In genomic region chr14:81533536-81534343, GRCh38 we compare ENCODE assay signal across 8 cellular contexts. TPM values are rescaled to one million over a fixed set of nuclear protein-coding genes. Genes with fewer than 3 reads are reported as not detected.
DNase-seq lines count a peak whose midpoint lies in the region; ATAC-seq and TF ChIP-seq lines count a peak whose summit lies in the region.

SEL1L (minus strand) TSS chr14:81533853; CDS start chr14:81533744, 109 bp downstream.

- CTCF ChIA-PET in Panc1 (lab: Charles Lee), result no interaction called here

- BruUV-seq in Panc1 (replicated peaks; lab: Mats Ljungman, UMichigan), result no TSS peak

- H3K9me3 ChIP-seq in Panc1 (ENCODE audit: control insufficient read depth, insufficient read depth, low read depth, low read length), result no peaks in the 10 kb centered on the region
- H3K9me3 ChIP-seq in esophagus (ENCODE audit: control insufficient read depth in 2 of 2, insufficient read depth in 1 of 2, low read depth in 1 of 2, low read length in 1 of 2), result no peaks in the 10 kb centered on the region
- no peaks in the 10 kb centered on the region for H3K9me3 ChIP-seq in mucosa of stomach (ENCODE audit: control insufficient read depth, low read length)

- H3K27ac ChIP-seq in Panc1 (ENCODE audit: low read length), result peak within 1 kb of the TSS; percentile 74
- H3K27ac ChIP-seq in esophagus (ENCODE audit: low read depth in 2 of 2, low read length in 1 of 2), result peak within 1 kb of the TSS; percentile 14 to 65

- TF ChIP-seq CTCF in Panc1 (IDR thresholded peaks at IDR 0.05), result no peak

- H3K27me3 Mint-ChIP-seq in activated T-cell treated with anti-CD3 and anti-CD28 coated beads, Interleukin-2, amount 50 U/mL, for 4 hours (ENCODE audit: low read depth), result peaks cover 2% of the 10 kb centered on the region

- H3K4me3 ChIP-seq in Panc1 (ENCODE audit: low read depth in 2 of 2, low read length in 2 of 2) (peak within 1 kb of the TSS; percentile 93 to 95), esophagus (ENCODE audit: low read depth in 1 of 2, low read length in 2 of 2) (peak within 1 kb of the TSS; percentile 85 to 98), mucosa of stomach (ENCODE audit: low read length) (peak within 1 kb of the TSS; percentile 83)

- in situ Hi-C loops in Panc1 (cut with HindIII; ENCODE audit: low pct_unique_long_range_greater_than_20kb, low sequenced_read_pairs), result no loop called here

- DNase-seq in DMS53 (lab: John Stamatoyannopoulos, UW), result peak; percentile 99
- DNase-seq in KG1 (lab: John Stamatoyannopoulos, UW), result peak; percentile 97
- DNase-seq in Panc1 (ENCODE audit: low read depth, low spot score), result peak; percentile 96
- DNase-seq in activated T-cell treated with anti-CD3 and anti-CD28 coated beads, Interleukin-2, amount 50 U/mL, for 4 hours, result peak; percentile 99
- DNase-seq in stimulated activated CD8-positive, alpha-beta memory T cell treated with anti-CD3 and anti-CD28 coated beads, Interleukin-7, amount 100 ng/mL, for 1 hour (ENCODE audit: low read depth in 2 of 2), result peak; percentile 98 to 99

- intact Hi-C loops in Panc1 (cut with micrococcal nuclease; ENCODE audit: unreplicated experiment), result no loop called here

- no peaks in the 10 kb centered on the region for H3K27me3 ChIP-seq in Panc1 (ENCODE audit: control insufficient read depth, insufficient read depth, low read length)
- H3K27me3 ChIP-seq in esophagus (ENCODE audit: control insufficient read depth in 1 of 2, insufficient read depth in 2 of 2, low read length in 2 of 2), result no peaks in the 10 kb centered on the region
- H3K27me3 ChIP-seq in mucosa of stomach (ENCODE audit: control insufficient read depth, insufficient read depth, low read length), result no peaks in the 10 kb centered on the region

- WGBS in esophagus, 2 donors, result 0 to 1% methylated on average over 45 to 50 of the region's 50 CpGs

- peak within 1 kb of the TSS; percentile 96 for H3K4me3 Mint-ChIP-seq in activated T-cell treated with anti-CD3 and anti-CD28 coated beads, Interleukin-2, amount 50 U/mL, for 4 hours

- POLR2A ChIA-PET in Panc1 (lab: Charles Lee), result no interaction called here

- no peaks in the 10 kb centered on the region for H3K9me3 Mint-ChIP-seq in activated T-cell treated with anti-CD3 and anti-CD28 coated beads, Interleukin-2, amount 50 U/mL, for 4 hours

- peaks cover 61% of the 10 kb centered on the region for H3K4me1 Mint-ChIP-seq in activated T-cell treated with anti-CD3 and anti-CD28 coated beads, Interleukin-2, amount 50 U/mL, for 4 hours (ENCODE audit: low read depth)

- peaks cover 4% of the 10 kb centered on the region; the same call in 1 of the 2 replicates for H3K36me3 ChIP-seq in Panc1 (ENCODE audit: control insufficient read depth, insufficient read depth, low read length)
- H3K36me3 ChIP-seq in esophagus (ENCODE audit: control insufficient read depth in 2 of 2, insufficient read depth in 2 of 2, low read length in 1 of 2), result no peaks in the 10 kb centered on the region
- H3K36me3 ChIP-seq in mucosa of stomach (ENCODE audit: control insufficient read depth, insufficient read depth, low read length), result no peaks in the 10 kb centered on the region

- peaks cover 2% of the 10 kb centered on the region for H3K36me3 Mint-ChIP-seq in activated T-cell treated with anti-CD3 and anti-CD28 coated beads, Interleukin-2, amount 50 U/mL, for 4 hours (ENCODE audit: insufficient read depth)

- H3K9ac ChIP-seq in mucosa of stomach (ENCODE audit: low read length), result peak within 1 kb of the TSS; percentile 93

- peaks cover 5% of the 10 kb centered on the region; the same call in 1 of the 2 replicates for H3K4me1 ChIP-seq in Panc1 (ENCODE audit: control insufficient read depth, insufficient read depth, low read length)
- peaks cover 0 to 2% of the 10 kb centered on the region in 2 donors for H3K4me1 ChIP-seq in esophagus (ENCODE audit: control insufficient read depth in 2 of 2, insufficient read depth in 2 of 2, low read length in 1 of 2)
- H3K4me1 ChIP-seq in mucosa of stomach (ENCODE audit: control insufficient read depth, insufficient read depth, low read length), result peaks cover 35% of the 10 kb centered on the region

- peak; percentile 97 for ATAC-seq in GM21723 (IDR thresholded peaks at IDR 0.05; ENCODE audit: unreplicated experiment)
- peak; percentile 99 for ATAC-seq in Panc1
- peak; percentile 97 for ATAC-seq in activated T-cell treated with anti-CD3 and anti-CD28 coated beads, Interleukin-2, amount 50 U/mL, for 4 hours

RNA-seq across cellular contexts. Expression of gene SEL1L, which starts in this region (rescaled TPM):
- 53.7 TPM for total RNA-seq in Panc1 (2021; ENCODE audit: unreplicated experiment)
- polyA plus RNA-seq in Panc1 (2012; ENCODE audit: insufficient read length), result 28.8 TPM
- total RNA-seq in activated T-cell treated with anti-CD3 and anti-CD28 coated beads, Interleukin-2, amount 50 U/mL, for 4 hours, result 10 to 100 TPM; 55.7 to 72.6 (median 63.1) TPM
- polyA plus RNA-seq in esophagus, result 1 to 10 TPM; 6.1 to 9.1 TPM

Comparison
In these comparisons a context has a peak if more than half of its experiments do, and no peak if none do; other contexts are left out.
1. Peak in every context shown above with its lines: DNase-seq, ATAC-seq, H3K4me3 ChIP-seq and H3K27ac ChIP-seq.